Comparison of ENCODE assay signal across 9 cellular contexts in the genomic region with DNA sequence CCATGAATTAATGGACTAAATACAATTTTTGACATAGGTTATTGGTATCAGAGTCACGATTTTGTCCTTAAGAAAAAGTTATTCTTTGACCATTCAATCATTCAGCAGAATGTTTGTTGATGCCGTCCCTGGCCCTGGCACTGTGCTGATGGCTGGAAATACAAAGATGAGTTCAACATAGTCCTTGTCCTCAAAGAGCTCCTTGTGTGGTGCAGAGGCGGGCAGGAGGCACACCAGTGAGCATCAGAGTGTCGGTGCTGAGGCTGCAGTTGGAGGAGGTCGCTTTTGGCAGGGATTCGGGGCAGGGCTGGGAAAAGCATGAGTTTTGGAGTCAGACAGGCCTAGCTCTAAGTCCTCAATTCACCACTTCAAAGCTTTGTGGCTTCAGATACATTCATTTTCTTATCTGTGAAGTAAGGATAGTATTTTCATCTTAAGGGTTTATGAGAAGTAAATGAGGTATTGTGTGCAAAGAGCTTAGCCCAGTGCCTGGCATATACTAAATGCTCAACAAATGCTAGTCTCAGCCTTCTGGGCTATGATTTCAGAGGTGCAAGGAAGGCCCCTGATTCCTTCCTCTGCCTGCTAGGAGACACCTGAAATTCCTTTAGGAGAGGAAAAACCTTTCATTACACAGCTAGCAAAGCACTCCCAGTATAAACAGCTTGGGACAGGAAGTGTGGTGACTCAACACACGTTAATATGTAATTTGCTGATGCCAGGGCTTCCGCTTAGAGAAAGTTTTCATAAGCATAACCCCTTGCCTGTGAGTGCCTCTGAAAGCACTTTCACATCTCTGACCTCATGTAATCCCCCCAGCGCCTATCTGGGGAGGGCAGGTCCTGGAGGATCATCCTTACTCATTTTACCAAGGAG.
DNase-seq lines count a peak whose midpoint lies in the region; ATAC-seq, FAIRE-seq and TF ChIP-seq lines count a peak whose summit lies in the region.
"Had no signal": no experiment of that assay in that cellular context is flagged by ENCODE, and none has a peak within 500 bp of the region (broad histone marks: within the 10 kb centered on the region; RNA-seq: fewer than 3 reads in every experiment).

No MANE protein-coding gene starts in this region.

- TF ChIP-seq CTCF in kidney (IDR thresholded peaks at IDR 0.05; ENCODE audit: borderline replicate concordance, extremely low read depth, insufficient read depth) (no peak), gastrocnemius medialis (IDR thresholded peaks at IDR 0.05 in 4 of 5, conservative IDR thresholded peaks at IDR 0.05 in 1 of 5) (no peak)

- ATAC-seq in HG02981 (IDR thresholded peaks at IDR 0.05; ENCODE audit: unreplicated experiment) (peak; percentile 83), gastrocnemius medialis (no peak)

- no peaks in the 10 kb centered on the region for H3K9me3 ChIP-seq in kidney (ENCODE audit: control insufficient read depth in 1 of 2, low read length in 2 of 2)
- no peaks in the 10 kb centered on the region for H3K9me3 ChIP-seq in gastrocnemius medialis

- peak overlapping the region in 1 of 2 donors; percentile 42 for H3K27ac ChIP-seq in kidney (ENCODE audit: low read depth in 2 of 2, low read length in 2 of 2)
- no peak overlapping the region for H3K27ac ChIP-seq in gastrocnemius medialis
- H3K27ac ChIP-seq: KMS-11 had no signal

- no peak overlapping the region for H3K9ac ChIP-seq in kidney (ENCODE audit: low read length in 2 of 2)
- H3K9ac ChIP-seq: KMS-11 had no signal

- peak; percentile 3 for FAIRE-seq in kidney (lab: Jason Lieb, UNC)

- no peak overlapping the region for H3K4me3 ChIP-seq in kidney (ENCODE audit: low read length in 2 of 2)
- H3K4me3 ChIP-seq in gastrocnemius medialis = no peak overlapping the region

- TF ChIP-seq POLR2A in erythroblast (IDR thresholded peaks at IDR 0.05; ENCODE audit: low read length) (no peak), gastrocnemius medialis (IDR thresholded peaks at IDR 0.05) (no peak)

- intact Hi-C loops in kidney (cut with DNase I) (no loop called here), gastrocnemius medialis (cut with DNase I; ENCODE audit: low total_unique reads) (no loop called here)
- intact Hi-C loops in activated T-helper 2 cell treated with anti-CD3 and anti-CD28 coated beads, Interferon-gamma antibody, Interleukin-2, Interleukin-4, amounts not matched to agents 10 μg/mL and 5 μg/mL and 100 μg/mL, durations not matched to agents 14 hours and 24 hours and 36 hours (cut with micrococcal nuclease) = no loop called here

- no peaks in the 10 kb centered on the region for H3K27me3 ChIP-seq in gastrocnemius medialis

- H3K36me3 Mint-ChIP-seq in activated T-helper 2 cell treated with anti-CD3 and anti-CD28 coated beads, Interferon-gamma antibody, Interleukin-2, Interleukin-4, amounts not matched to agents 10 μg/mL and 5 μg/mL and 100 μg/mL, durations not matched to agents 14 hours and 24 hours and 36 hours (ENCODE audit: low read depth) = no peaks in the 10 kb centered on the region

- peaks cover under 1% of the 10 kb centered on the region for H3K27me3 Mint-ChIP-seq in activated T-helper 2 cell treated with anti-CD3 and anti-CD28 coated beads, Interferon-gamma antibody, Interleukin-2, Interleukin-4, amounts not matched to agents 10 μg/mL and 5 μg/mL and 100 μg/mL, durations not matched to agents 14 hours and 24 hours and 36 hours (ENCODE audit: low read depth)

- no peaks in the 10 kb centered on the region for H3K9me3 Mint-ChIP-seq in activated T-helper 2 cell treated with anti-CD3 and anti-CD28 coated beads, Interferon-gamma antibody, Interleukin-2, Interleukin-4, amounts not matched to agents 10 μg/mL and 5 μg/mL and 100 μg/mL, durations not matched to agents 14 hours and 24 hours and 36 hours

- no peak overlapping the region for H3K4me3 Mint-ChIP-seq in activated T-helper 2 cell treated with anti-CD3 and anti-CD28 coated beads, Interferon-gamma antibody, Interleukin-2, Interleukin-4, amounts not matched to agents 10 μg/mL and 5 μg/mL and 100 μg/mL, durations not matched to agents 14 hours and 24 hours and 36 hours (ENCODE audit: low read depth)

- peaks cover 2% of the 10 kb centered on the region for H3K4me1 Mint-ChIP-seq in activated T-helper 2 cell treated with anti-CD3 and anti-CD28 coated beads, Interferon-gamma antibody, Interleukin-2, Interleukin-4, amounts not matched to agents 10 μg/mL and 5 μg/mL and 100 μg/mL, durations not matched to agents 14 hours and 24 hours and 36 hours (ENCODE audit: low read depth)

- H3K4me1 ChIP-seq in kidney (ENCODE audit: control insufficient read depth in 1 of 2, insufficient read depth in 1 of 2, low read depth in 1 of 2, low read length in 2 of 2) (no peaks in the 10 kb centered on the region), gastrocnemius medialis (no peaks in the 10 kb centered on the region)

- no peak overlapping the region for H3K27ac Mint-ChIP-seq in activated T-helper 2 cell treated with anti-CD3 and anti-CD28 coated beads, Interferon-gamma antibody, Interleukin-2, Interleukin-4, amounts not matched to agents 10 μg/mL and 5 μg/mL and 100 μg/mL, durations not matched to agents 14 hours and 24 hours and 36 hours

- in situ Hi-C loops in gastrocnemius medialis (cut with MboI; ENCODE audit: low sequenced_read_pairs in 4 of 4) = no loop called here

- H3K36me3 ChIP-seq in kidney (ENCODE audit: control insufficient read depth in 1 of 2, insufficient read depth in 2 of 2, low read length in 2 of 2) (no peaks in the 10 kb centered on the region), gastrocnemius medialis (no peaks in the 10 kb centered on the region)

- DNase-seq in GF-D8 (lab: John Stamatoyannopoulos, UW) = peak; percentile 76
- peak; percentile 21 for DNase-seq in T1000 (lab: John Stamatoyannopoulos, UW)
- no peak for DNase-seq in kidney
- no peak for DNase-seq in activated T-helper 2 cell treated with anti-CD3 and anti-CD28 coated beads, Interferon-gamma antibody, Interleukin-2, Interleukin-4, amounts not matched to agents 10 μg/mL and 5 μg/mL and 100 μg/mL, durations not matched to agents 14 hours and 24 hours and 36 hours (ENCODE audit: low spot score)
- no peak for DNase-seq in activated CD8-positive, alpha-beta memory T cell treated with anti-CD3 and anti-CD28 coated beads, Interleukin-2, amount 50 U/mL, for 4 hours
- DNase-seq in erythroblast (lab: John Stamatoyannopoulos, UW) = no peak
- DNase-seq in gastrocnemius medialis = no peak

Comparison
In these comparisons a context has a peak if more than half of its experiments do, and no peak if none do; other contexts are left out.
1. DNase-seq: peak in GF-D8 (single experiment) and T1000 (single experiment); none in kidney (single experiment), activated T-helper 2 cell treated with anti-CD3 and anti-CD28 coated beads, Interferon-gamma antibody, Interleukin-2, Interleukin-4, amounts not matched to agents 10 μg/mL and 5 μg/mL and 100 μg/mL, durations not matched to agents 14 hours and 24 hours and 36 hours (single experiment), activated CD8-positive, alpha-beta memory T cell treated with anti-CD3 and anti-CD28 coated beads, Interleukin-2, amount 50 U/mL, for 4 hours (single experiment), erythroblast (0 of 2) and gastrocnemius medialis (0 of 2).